ENCODE assay signal across 1 cellular context in genomic region chr9:1938135-1938534, GRCh38.
TF ChIP-seq lines count a peak whose summit lies in the region.

No MANE protein-coding gene starts in this region.

TF ChIP-seq in GM12878, 131 proteins besides CTCF, POLR2A, EP300 and RAD21 (continued from another document):
- peak; percentile 21; the same call in 1 of the 2 replicates for TF ChIP-seq PML (IDR thresholded peaks at IDR 0.05; ENCODE audit: low read length)
- TF ChIP-seq, protein P1, sequence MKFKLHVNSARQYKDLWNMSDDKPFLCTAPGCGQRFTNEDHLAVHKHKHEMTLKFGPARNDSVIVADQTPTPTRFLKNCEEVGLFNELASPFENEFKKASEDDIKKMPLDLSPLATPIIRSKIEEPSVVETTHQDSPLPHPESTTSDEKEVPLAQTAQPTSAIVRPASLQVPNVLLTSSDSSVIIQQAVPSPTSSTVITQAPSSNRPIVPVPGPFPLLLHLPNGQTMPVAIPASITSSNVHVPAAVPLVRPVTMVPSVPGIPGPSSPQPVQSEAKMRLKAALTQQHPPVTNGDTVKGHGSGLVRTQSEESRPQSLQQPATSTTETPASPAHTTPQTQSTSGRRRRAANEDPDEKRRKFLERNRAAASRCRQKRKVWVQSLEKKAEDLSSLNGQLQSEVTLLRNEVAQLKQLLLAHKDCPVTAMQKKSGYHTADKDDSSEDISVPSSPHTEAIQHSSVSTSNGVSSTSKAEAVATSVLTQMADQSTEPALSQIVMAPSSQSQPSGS (IDR thresholded peaks at IDR 0.05; ENCODE audit: low read length) = 0 out of 2 replicates have a peak, but pooled peaks have one; percentile 34
- TF ChIP-seq, protein P2, sequence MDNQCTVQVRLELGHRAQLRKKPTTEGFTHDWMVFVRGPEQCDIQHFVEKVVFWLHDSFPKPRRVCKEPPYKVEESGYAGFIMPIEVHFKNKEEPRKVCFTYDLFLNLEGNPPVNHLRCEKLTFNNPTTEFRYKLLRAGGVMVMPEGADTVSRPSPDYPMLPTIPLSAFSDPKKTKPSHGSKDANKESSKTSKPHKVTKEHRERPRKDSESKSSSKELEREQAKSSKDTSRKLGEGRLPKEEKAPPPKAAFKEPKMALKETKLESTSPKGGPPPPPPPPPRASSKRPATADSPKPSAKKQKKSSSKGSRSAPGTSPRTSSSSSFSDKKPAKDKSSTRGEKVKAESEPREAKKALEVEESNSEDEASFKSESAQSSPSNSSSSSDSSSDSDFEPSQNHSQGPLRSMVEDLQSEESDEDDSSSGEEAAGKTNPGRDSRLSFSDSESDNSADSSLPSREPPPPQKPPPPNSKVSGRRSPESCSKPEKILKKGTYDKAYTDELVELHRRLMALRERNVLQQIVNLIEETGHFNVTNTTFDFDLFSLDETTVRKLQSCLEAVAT (IDR thresholded peaks at IDR 0.05) = 0 out of 2 replicates have a peak, but pooled peaks have one; percentile 37
